14 cellular contexts compared by ENCODE assay signal in the genomic region with DNA sequence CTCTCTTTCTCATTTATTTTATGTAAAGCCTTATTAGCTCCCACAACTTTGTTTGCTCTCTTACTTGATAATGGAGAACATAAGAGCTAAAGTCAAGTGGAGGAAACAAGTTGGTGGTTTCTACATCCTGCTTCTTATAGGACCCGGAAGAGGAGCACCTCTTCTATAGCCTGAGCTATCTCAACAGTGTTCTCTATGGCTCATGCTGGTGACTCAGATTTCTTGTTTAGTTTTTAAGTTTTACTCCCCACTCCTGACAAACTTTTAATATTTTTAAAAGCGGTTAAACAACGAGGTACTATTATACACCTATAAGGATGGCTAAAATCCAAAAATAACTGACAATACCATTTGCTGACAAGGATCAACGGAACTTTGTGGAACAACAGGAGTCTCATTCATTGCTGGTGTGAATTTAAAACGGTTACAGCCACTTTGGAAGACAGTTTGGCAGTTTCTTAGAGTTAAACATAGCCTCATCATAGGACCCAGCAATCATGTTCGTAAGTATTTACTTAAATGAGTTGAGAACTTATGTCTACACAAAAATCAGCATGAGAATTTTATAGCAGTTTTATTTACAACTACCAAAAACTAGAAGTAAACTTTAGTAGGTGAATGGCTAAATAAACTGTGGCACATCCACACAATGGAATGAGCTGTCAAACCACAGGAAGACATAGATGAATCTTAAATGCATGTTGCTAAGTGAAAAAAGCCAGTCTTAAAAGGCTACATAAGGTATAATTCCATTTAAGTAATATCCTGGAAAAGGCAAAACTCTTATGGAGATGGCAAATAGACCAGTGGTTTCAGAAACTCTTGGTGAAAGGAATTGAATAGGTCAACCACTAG. TPM values are rescaled to one million over a fixed set of nuclear protein-coding genes. Genes with fewer than 3 reads are reported as not detected.
A peak's percentile ranks its signal among the peaks of the same experiment; 100 is the strongest.
DNase-seq lines count a peak whose midpoint lies in the region; ATAC-seq, FAIRE-seq and TF ChIP-seq lines count a peak whose summit lies in the region.
"Had no signal": no experiment of that assay in that cellular context is flagged by ENCODE, and none has a peak within 500 bp of the region (broad histone marks: within the 10 kb centered on the region; RNA-seq: fewer than 3 reads in every experiment).

No MANE protein-coding gene starts in this region.

- no peak overlapping the region; the same call in 2 of the 3 replicates for H2BK15ac ChIP-seq in IMR-90 (ENCODE audit: low read depth, low read length)

- H3K4me3 ChIP-seq in IMR-90 (ENCODE audit: insufficient read depth, low read depth, low read length) = no peak overlapping the region

- no peak overlapping the region for H3K27ac ChIP-seq in IMR-90 (ENCODE audit: insufficient read depth, low read length)

- H2BK20ac ChIP-seq in IMR-90 (ENCODE audit: low read depth, low read length) = peak overlapping the region; percentile 21; the same call in 1 of the 2 replicates

- no peak for FAIRE-seq in frontal cortex (lab: Jason Lieb, UNC)
- FAIRE-seq: G401.6 had no signal

- no peak overlapping the region; the same call in 1 of the 2 replicates for H3K4ac ChIP-seq in IMR-90 (ENCODE audit: low read depth, low read length)

- peak overlapping the region in 1 of 2 experiments; percentile 29; a peak in 1 of 4 replicates for H4K8ac ChIP-seq in IMR-90 (ENCODE audit: low read depth in 2 of 2, low read length in 2 of 2)

- no peaks in the 10 kb centered on the region for H3K36me3 ChIP-seq in IMR-90 (ENCODE audit: control insufficient read depth, insufficient read depth, low read length)

- H4K91ac ChIP-seq in IMR-90 (ENCODE audit: insufficient read depth, low read depth, low read length) = no peak overlapping the region

- peak; percentile 54; the same call in 1 of the 2 replicates for ATAC-seq in IMR-90 (ENCODE audit: low read depth)
- ATAC-seq in natural killer cell = peak; percentile 89 to 99 (median 97)

- H3K27me3 ChIP-seq in IMR-90 (ENCODE audit: control insufficient read depth, insufficient read depth, low read length) = no peaks in the 10 kb centered on the region

- H2AFZ ChIP-seq in IMR-90 (replicated peaks; ENCODE audit: low read length, poor library complexity) = no peak overlapping the region

- TF ChIP-seq CTCF in IMR-90 (conservative IDR thresholded peaks at IDR 0.05; ENCODE audit: low read depth, low read length) = no peak
- TF ChIP-seq CTCF in natural killer cell (IDR thresholded peaks at IDR 0.05) = no peak

- no peak for TF ChIP-seq RAD21 in IMR-90 (IDR thresholded peaks at IDR 0.05; ENCODE audit: low read length)

- DNase-seq in activated CD4-positive, alpha-beta T cell treated with anti-CD3 and anti-CD28 coated beads, Interleukin-2, amount 10 ng/mL, durations not matched to agents 24 days and 14 days = peak; percentile 72
- no peak for DNase-seq in activated CD4-positive, alpha-beta T cell treated with anti-CD3 and anti-CD28 coated beads, Interleukin-2, amount 50 U/mL, for 4 hours
- DNase-seq in IMR-90 = peak; percentile 73
- no peak for DNase-seq in activated naive CD8-positive, alpha-beta T cell treated with anti-CD3 and anti-CD28 coated beads for 36 hours
- no peak for DNase-seq in natural killer cell
- no peak for DNase-seq in frontal cortex (ENCODE audit: low spot score in 2 of 2)
- DNase-seq in RKO (ENCODE audit: low spot score) = no peak
- no peak for DNase-seq in NK-92 (lab: John Stamatoyannopoulos, UW; ENCODE audit: unreplicated experiment)
- DNase-seq: activated B cell treated with CpG ODN at 0.5 μM for 24 hours, MM.1S, NCI-H446 treated with DMSO at 0.1 percent for 48 hours, occipital lobe, Right ventricle myocardium superior had no signal

- peaks cover 11% of the 10 kb centered on the region for H3K4me1 ChIP-seq in IMR-90 (ENCODE audit: control insufficient read depth, insufficient read depth, low read length)

- peak overlapping the region; percentile 85; the same call in 1 of the 2 replicates for H3K18ac ChIP-seq in IMR-90 (ENCODE audit: low read depth, low read length)

- H3K23ac ChIP-seq in IMR-90 (ENCODE audit: low read depth, low read length) = no peak overlapping the region

- intact Hi-C loops in activated CD4-positive, alpha-beta T cell treated with anti-CD3 and anti-CD28 coated beads, Interleukin-2, amount 10 ng/mL, durations not matched to agents 24 days and 14 days (cut with micrococcal nuclease) = loop anchor here (1.0 kb wide), 3 partner anchors 12 to 98 kb away; no protein-coding TSS in a partner anchor
- intact Hi-C loops in IMR-90 (cut with micrococcal nuclease) (no loop called here), natural killer cell (cut with micrococcal nuclease) (loop anchor here (5.0 kb wide), 1 partner anchor 37 kb away; no protein-coding TSS in a partner anchor)

- H4K20me1 ChIP-seq in IMR-90 (ENCODE audit: insufficient read depth, low read length) = no peaks in the 10 kb centered on the region

- no peak overlapping the region for H3K14ac ChIP-seq in IMR-90 (replicated peaks; ENCODE audit: low read depth, low read length)

- dilution Hi-C loops in IMR-90 (cut with HindIII; ENCODE audit: low sequenced_read_pairs, unreplicated experiment) = no loop called here

- in situ Hi-C loops in IMR-90 (cut with MboI; ENCODE audit: low sequenced_read_pairs) = no loop called here

- H3K9ac ChIP-seq in IMR-90 (ENCODE audit: low read depth, low read length) = no peak overlapping the region

- POLR2A ChIA-PET in IMR-90 (lab: Charles Lee; ENCODE audit: unreplicated experiment) = interaction anchor here (0.6 kb wide), 1 partner anchor 15 kb away, joined by 3 read pairs; no protein-coding TSS in a partner anchor

- H2BK5ac ChIP-seq in IMR-90 (ENCODE audit: low read depth, low read length, poor library complexity, severe bottlenecking) = peak overlapping the region; percentile 80

- H3K4me3 Mint-ChIP-seq in activated CD4-positive, alpha-beta T cell treated with anti-CD3 and anti-CD28 coated beads, Interleukin-2, amount 10 ng/mL, durations not matched to agents 24 days and 14 days = peak overlapping the region; percentile 46
- H3K4me3 Mint-ChIP-seq in activated naive CD8-positive, alpha-beta T cell treated with anti-CD3 and anti-CD28 coated beads for 36 hours = no peak overlapping the region
- H3K4me3 Mint-ChIP-seq in natural killer cell = peak overlapping the region; percentile 80
- H3K4me3 Mint-ChIP-seq: activated B cell treated with CpG ODN at 0.5 μM for 24 hours had no signal

- H2AK5ac ChIP-seq in IMR-90 (ENCODE audit: low read depth, low read length) = no peak overlapping the region

- H3K79me1 ChIP-seq in IMR-90 (ENCODE audit: low read depth in 1 of 2, low read length in 2 of 2) = peaks cover 7 to 9% of the 10 kb centered on the region in 2 experiments; a peak in 3 of 4 replicates

- WGBS in IMR-90 (ENCODE audit: extremely low coverage in 2 of 2, insufficient read length in 1 of 2), 2 experiments = no CpG with 5 or more reads among the region's 6 CpGs

- TF ChIP-seq POLR2A in IMR-90 (IDR thresholded peaks at IDR 0.05; ENCODE audit: low read depth, low read length) = no peak

- H3K9me3 ChIP-seq in IMR-90 (ENCODE audit: control insufficient read depth, insufficient read depth, low read length) = no peaks in the 10 kb centered on the region

- H2BK120ac ChIP-seq in IMR-90 (ENCODE audit: low read depth, low read length) = peak overlapping the region; percentile 58; the same call in 1 of the 2 replicates

- no peak overlapping the region for H2AK9ac ChIP-seq in IMR-90 (replicated peaks; ENCODE audit: low read depth, low read length, poor library complexity)

- CTCF ChIA-PET in IMR-90 (lab: Yijun Ruan, JAX) = interaction anchor here (1.0 kb wide), 1 partner anchor 14 kb away, joined by 3 read pairs; no protein-coding TSS in a partner anchor

- peaks cover 22% of the 10 kb centered on the region for H3K4me1 Mint-ChIP-seq in activated CD4-positive, alpha-beta T cell treated with anti-CD3 and anti-CD28 coated beads, Interleukin-2, amount 10 ng/mL, durations not matched to agents 24 days and 14 days
- H3K4me1 Mint-ChIP-seq in activated naive CD8-positive, alpha-beta T cell treated with anti-CD3 and anti-CD28 coated beads for 36 hours = peaks cover 25% of the 10 kb centered on the region
- peaks cover 29 to 37% of the 10 kb centered on the region in 2 donors for H3K4me1 Mint-ChIP-seq in natural killer cell

- peaks cover 6% of the 10 kb centered on the region for H3K9me1 ChIP-seq in IMR-90 (ENCODE audit: insufficient read depth, low read length)

- peaks cover 3% of the 10 kb centered on the region for H3K27me3 Mint-ChIP-seq in activated CD4-positive, alpha-beta T cell treated with anti-CD3 and anti-CD28 coated beads, Interleukin-2, amount 10 ng/mL, durations not matched to agents 24 days and 14 days
- no peaks in the 10 kb centered on the region for H3K27me3 Mint-ChIP-seq in activated naive CD8-positive, alpha-beta T cell treated with anti-CD3 and anti-CD28 coated beads for 36 hours
- no peaks in the 10 kb centered on the region for H3K27me3 Mint-ChIP-seq in natural killer cell (ENCODE audit: low read depth in 2 of 2)
- H3K27me3 Mint-ChIP-seq: activated B cell treated with CpG ODN at 0.5 μM for 24 hours had no signal

- no TSS peak for BruUV-seq in IMR-90 (replicated peaks; lab: Mats Ljungman, UMichigan)

- peak overlapping the region; percentile 81 for H3K27ac Mint-ChIP-seq in activated CD4-positive, alpha-beta T cell treated with anti-CD3 and anti-CD28 coated beads, Interleukin-2, amount 10 ng/mL, durations not matched to agents 24 days and 14 days
- peak overlapping the region; percentile 94 for H3K27ac Mint-ChIP-seq in activated naive CD8-positive, alpha-beta T cell treated with anti-CD3 and anti-CD28 coated beads for 36 hours
- H3K27ac Mint-ChIP-seq in natural killer cell = peak overlapping the region; percentile 90 to 92
- H3K27ac Mint-ChIP-seq: activated B cell treated with CpG ODN at 0.5 μM for 24 hours had no signal

- H3K9me3 Mint-ChIP-seq in activated CD4-positive, alpha-beta T cell treated with anti-CD3 and anti-CD28 coated beads, Interleukin-2, amount 10 ng/mL, durations not matched to agents 24 days and 14 days = peaks cover 26% of the 10 kb centered on the region
- peaks cover 20% of the 10 kb centered on the region for H3K9me3 Mint-ChIP-seq in activated naive CD8-positive, alpha-beta T cell treated with anti-CD3 and anti-CD28 coated beads for 36 hours
- peaks cover 2 to 5% of the 10 kb centered on the region in 2 donors for H3K9me3 Mint-ChIP-seq in natural killer cell
- H3K9me3 Mint-ChIP-seq: activated B cell treated with CpG ODN at 0.5 μM for 24 hours had no signal

- H4K5ac ChIP-seq in IMR-90 (ENCODE audit: low read depth, low read length) = peak overlapping the region; percentile 59; the same call in 1 of the 2 replicates

- H3K4me2 ChIP-seq in IMR-90 (ENCODE audit: low read depth, low read length) = no peak overlapping the region; the same call in 1 of the 2 replicates

- 0 out of 2 replicates have a peak overlapping the region, but pooled peaks have one; percentile 32 for H3K56ac ChIP-seq in IMR-90 (ENCODE audit: extremely low read depth, insufficient read depth, low read length)

- peaks cover 4% of the 10 kb centered on the region for H3K36me3 Mint-ChIP-seq in activated CD4-positive, alpha-beta T cell treated with anti-CD3 and anti-CD28 coated beads, Interleukin-2, amount 10 ng/mL, durations not matched to agents 24 days and 14 days (ENCODE audit: low read depth)
- peaks cover 15% of the 10 kb centered on the region for H3K36me3 Mint-ChIP-seq in activated naive CD8-positive, alpha-beta T cell treated with anti-CD3 and anti-CD28 coated beads for 36 hours
- H3K36me3 Mint-ChIP-seq in natural killer cell = peaks cover 8% of the 10 kb centered on the region

RNA-seq across cellular contexts. Expression of a gene that starts 12.7 kb away (rescaled TPM):
- 10.9 and 12.8 TPM in 2 replicates for total RNA-seq in activated CD4-positive, alpha-beta T cell treated with anti-CD3 and anti-CD28 coated beads, Interleukin-2, amount 10 ng/mL, durations not matched to agents 24 days and 14 days
- total RNA-seq in IMR-90 (2012; rRNA removed) (152 and 167 TPM in 2 replicates), natural killer cell (100 to 1,000 TPM in 1 of 3 donors, 10 to 100 TPM in 2; 73.9 to 105 (median 84.6) TPM), frontal cortex (22.4 TPM)
- polyA plus RNA-seq in IMR-90 (2012; rRNA removed) = 177 and 193 TPM in 2 replicates
- 71.7 and 119 TPM in 2 replicates for polyA plus RNA-seq in IMR-90 (2012; cell fraction: cytosol; rRNA removed)
- polyA plus RNA-seq in IMR-90 (2012; cell fraction: nucleus; rRNA removed; ENCODE audit: low replicate concordance) = 63.1 and 123 TPM in 2 replicates
- 10 to 100 TPM; 18.6 to 22.2 TPM for total RNA-seq in activated naive CD8-positive, alpha-beta T cell treated with anti-CD3 and anti-CD28 coated beads for 36 hours

Comparison
In these comparisons a context has a peak if more than half of its experiments do, and no peak if none do; other contexts are left out.
1. DNase-seq: peak in activated CD4-positive, alpha-beta T cell treated with anti-CD3 and anti-CD28 coated beads, Interleukin-2, amount 10 ng/mL, durations not matched to agents 24 days and 14 days (single experiment) and IMR-90 (single experiment); none in activated CD4-positive, alpha-beta T cell treated with anti-CD3 and anti-CD28 coated beads, Interleukin-2, amount 50 U/mL, for 4 hours (0 of 2), activated naive CD8-positive, alpha-beta T cell treated with anti-CD3 and anti-CD28 coated beads for 36 hours (single experiment), natural killer cell (single experiment), frontal cortex (0 of 2), RKO (single experiment) and NK-92 (single experiment).
2. Peak in every context shown above with its lines, with median percentiles within 50 percentile points of each other: H3K27ac Mint-ChIP-seq.